In genomic region chr19:20107301-20107700, GRCh38 we compare ENCODE assay signal across 2 cellular contexts.
TF ChIP-seq lines count a peak whose summit lies in the region.

No MANE protein-coding gene starts in this region.

TF ChIP-seq in GM23338, 12 proteins besides CTCF, POLR2A, EP300 and RAD21:
- TF ChIP-seq EZH2phosphoT487 (IDR thresholded peaks at IDR 0.05; ENCODE audit: unreplicated experiment) (no peak), CREB1 (CRISPR knock-in tag; IDR thresholded peaks at IDR 0.05; ENCODE audit: low read depth) (no peak), ZNF114 (CRISPR knock-in tag; IDR thresholded peaks at IDR 0.05) (no peak), JUNB (IDR thresholded peaks at IDR 0.05; ENCODE audit: unreplicated experiment) (no peak), REST (IDR thresholded peaks at IDR 0.05; ENCODE audit: unreplicated experiment) (no peak), ZNF462 (CRISPR knock-in tag; IDR thresholded peaks at IDR 0.05) (no peak), NANOG (IDR thresholded peaks at IDR 0.05; ENCODE audit: borderline replicate concordance) (no peak), EZH2 (IDR thresholded peaks at IDR 0.05; ENCODE audit: low read depth, unreplicated experiment) (no peak), ZNF331 (CRISPR knock-in tag; IDR thresholded peaks at IDR 0.05; ENCODE audit: low read depth) (no peak), POLR2AphosphoS5 (IDR thresholded peaks at IDR 0.05; ENCODE audit: low read depth) (no peak), STAT1 (IDR thresholded peaks at IDR 0.05; ENCODE audit: unreplicated experiment) (no peak), ETS1 (IDR thresholded peaks at IDR 0.05) (no peak)

TF ChIP-seq in H1, 55 proteins besides CTCF, POLR2A, EP300 and RAD21:
- TF ChIP-seq RNF2 (IDR thresholded peaks at IDR 0.05; ENCODE audit: borderline replicate concordance, low read depth, low read length, missing control alignments, poor library complexity, severe bottlenecking) (no peak), CBX8 (IDR thresholded peaks at IDR 0.05; ENCODE audit: borderline replicate concordance, low read depth, low read length) (no peak), TBP (IDR thresholded peaks at IDR 0.05; ENCODE audit: low read depth, low read length) (no peak), KDM1A (IDR thresholded peaks at IDR 0.05; ENCODE audit: borderline replicate concordance, low read length) (no peak), CHD7 (IDR thresholded peaks at IDR 0.05; ENCODE audit: insufficient replicate concordance, low read length) (no peak), KDM4A (IDR thresholded peaks at IDR 0.05; ENCODE audit: low read depth, low read length, severe bottlenecking) (no peak), CEBPB (IDR thresholded peaks at IDR 0.05; ENCODE audit: low read depth, low read length) (no peak), RXRA (IDR thresholded peaks at IDR 0.05; ENCODE audit: insufficient read depth, low read depth, low read length) (no peak), SP1 (IDR thresholded peaks at IDR 0.05; ENCODE audit: low read depth, low read length) (no peak), HDAC6 (IDR thresholded peaks at IDR 0.05; ENCODE audit: low read depth, low read length) (no peak), GTF2F1 (IDR thresholded peaks at IDR 0.05; ENCODE audit: borderline replicate concordance, low read depth, low read length) (no peak), SIRT6 (IDR thresholded peaks at IDR 0.05; ENCODE audit: low read length) (no peak), SP4 (IDR thresholded peaks at IDR 0.05; ENCODE audit: low read length) (no peak), CBX5 (IDR thresholded peaks at IDR 0.05; ENCODE audit: low read depth, low read length) (no peak), KDM5A (IDR thresholded peaks at IDR 0.05; ENCODE audit: low read length) (no peak)
